23 cellular contexts compared by ENCODE assay signal in genomic region chr4:175386776-175387507, GRCh38.
DNase-seq lines count a peak whose midpoint lies in the region; ATAC-seq and TF ChIP-seq lines count a peak whose summit lies in the region.
"Had no signal": no experiment of that assay in that cellular context is flagged by ENCODE, and none has a peak within 500 bp of the region (broad histone marks: within the 10 kb centered on the region; RNA-seq: fewer than 3 reads in every experiment).

No MANE protein-coding gene starts in this region.

- H3K4me3 ChIP-seq in WERI-Rb-1 (ENCODE audit: low read depth, low read length) (no peak overlapping the region), mucosa of descending colon (no peak overlapping the region), heart right ventricle (no peak overlapping the region)
- H3K4me3 ChIP-seq: lung, SK-N-MC, uterus had no signal

- H3K27me3 ChIP-seq in WERI-Rb-1 (ENCODE audit: insufficient read depth, low read depth, severe bottlenecking): no peaks in the 10 kb centered on the region
- H3K27me3 ChIP-seq in heart right ventricle: no peaks in the 10 kb centered on the region
- H3K27me3 ChIP-seq: uterus had no signal

- H3K36me3 ChIP-seq in WERI-Rb-1 (no peaks in the 10 kb centered on the region), mucosa of descending colon (ENCODE audit: low read depth) (no peaks in the 10 kb centered on the region), heart right ventricle (no peaks in the 10 kb centered on the region)
- H3K36me3 ChIP-seq: uterus had no signal

- no peak for TF ChIP-seq CTCF in WERI-Rb-1 (IDR thresholded peaks at IDR 0.05; ENCODE audit: low read depth, low read length)
- no peak for TF ChIP-seq CTCF in mucosa of descending colon (IDR thresholded peaks at IDR 0.05)
- TF ChIP-seq CTCF in heart right ventricle (IDR thresholded peaks at IDR 0.05): no peak

- H3K9me3 ChIP-seq in WERI-Rb-1 (ENCODE audit: severe bottlenecking): no peaks in the 10 kb centered on the region
- peaks cover 48% of the 10 kb centered on the region for H3K9me3 ChIP-seq in mucosa of descending colon
- peaks cover 0 to 12% (median 0%) of the 10 kb centered on the region in 11 donors for H3K9me3 ChIP-seq in heart right ventricle
- H3K9me3 ChIP-seq: Caco-2, uterus had no signal

- intact Hi-C loops in mucosa of descending colon (cut with DNase I, micrococcal nuclease): no loop called here
- intact Hi-C loops in heart right ventricle (cut with DNase I): no loop called here

- DNase-seq in WERI-Rb-1 (peak; percentile 99), mucosa of descending colon (no peak), anterior cingulate cortex (lab: John Stamatoyannopoulos, UW) (no peak), heart right ventricle (no peak)
- DNase-seq in activated naive CD4-positive, alpha-beta T cell treated with anti-CD3 and anti-CD28 coated beads, Interleukin-2, amount 50 U/mL, for 16 hours: no peak
- DNase-seq: activated effector memory CD4-positive, alpha-beta T cell treated with anti-CD3 and anti-CD28 coated beads, Interleukin-2, amount 50 U/mL, for 16 hours; effector CD4-positive, alpha-beta T cell; GDM1; GOT3; naive thymus-derived CD4-positive, alpha-beta T cell; NCI-H1694 treated with DMSO at 0.1 percent for 48 hours; NCI-H526 treated with DMSO at 0.1 percent for 48 hours; stimulated activated CD4-positive, alpha-beta T cell treated with anti-CD3 and anti-CD28 coated beads, Interleukin-2, amount 100 ng/mL, for 24 hours; substantia nigra; T1000; uterus had no signal

- H3K27ac ChIP-seq in WERI-Rb-1 (peak overlapping the region; percentile 75), heart right ventricle (no peak overlapping the region)
- H3K27ac ChIP-seq: SK-N-MC, uterus had no signal

- H3K4me1 ChIP-seq in mucosa of descending colon (ENCODE audit: low read depth) (no peaks in the 10 kb centered on the region), heart right ventricle (no peaks in the 10 kb centered on the region)
- H3K4me1 ChIP-seq: Caco-2, uterus had no signal

- WGBS in heart right ventricle, 2 donors: 77 to 78% methylated on average over 9 of the region's 9 CpGs

- peak; percentile 53 for ATAC-seq in GM18867 (IDR thresholded peaks at IDR 0.05; ENCODE audit: unreplicated experiment)
- peak; percentile 51 for ATAC-seq in HG03175 (IDR thresholded peaks at IDR 0.05; ENCODE audit: unreplicated experiment)
- ATAC-seq in mucosa of descending colon: peak; percentile 43
- ATAC-seq in heart right ventricle: no peak
- ATAC-seq: HepG2; naive thymus-derived CD4-positive, alpha-beta T cell; Panc1 had no signal

Comparison
In these comparisons a context has a peak if more than half of its experiments do, and no peak if none do; other contexts are left out.
1. ATAC-seq: peak in GM18867 (single experiment), HG03175 (single experiment) and mucosa of descending colon (single experiment); none in heart right ventricle (0 of 8).